In genomic region chr10:29623797-29624196, GRCh38 we compare ENCODE assay signal across 2 cellular contexts.
TF ChIP-seq lines count a peak whose summit lies in the region.

No MANE protein-coding gene starts in this region.

TF ChIP-seq in HCT116, 20 proteins besides CTCF, POLR2A, EP300 and RAD21:
- TF ChIP-seq REST (IDR thresholded peaks at IDR 0.05; ENCODE audit: low read depth) (no peak), ZFX (IDR thresholded peaks at IDR 0.05) (no peak), CEBPB (IDR thresholded peaks at IDR 0.05; ENCODE audit: low read depth) (peak; percentile 43; the same call in 1 of the 2 replicates), TCF7L2 (IDR thresholded peaks at IDR 0.05; ENCODE audit: borderline replicate concordance, extremely low read depth, insufficient read depth, insufficient read length) (no peak), SP1 (IDR thresholded peaks at IDR 0.05; ENCODE audit: low read depth) (no peak)

TF ChIP-seq in SK-N-SH, 30 proteins besides CTCF, POLR2A, EP300 and RAD21 (continued from another document):
- TF ChIP-seq FOSL2 (IDR thresholded peaks at IDR 0.05; ENCODE audit: borderline replicate concordance, low read depth) = no peak
- no peak for TF ChIP-seq REST (IDR thresholded peaks at IDR 0.05; ENCODE audit: low read depth, low read length)
- TF ChIP-seq FOXJ3 (CRISPR knock-in tag; IDR thresholded peaks at IDR 0.05) = no peak
- no peak for TF ChIP-seq ELF1 (IDR thresholded peaks at IDR 0.05)
- no peak for TF ChIP-seq EZH2phosphoT487 (IDR thresholded peaks at IDR 0.05; ENCODE audit: borderline replicate concordance, low read depth)
- TF ChIP-seq MAX (IDR thresholded peaks at IDR 0.05; ENCODE audit: low read depth) = no peak
TF ChIP-seq in SK-N-SH: peak in this region for 0.
